Comparison of ENCODE assay signal across 5 cellular contexts in genomic region chr3:38059597-38059996, GRCh38. TPM values are rescaled to one million over a fixed set of nuclear protein-coding genes. Genes with fewer than 3 reads are reported as not detected.
"Had no signal": no experiment of that assay in that cellular context is flagged by ENCODE, and none has a peak within 500 bp of the region (broad histone marks: within the 10 kb centered on the region; RNA-seq: fewer than 3 reads in every experiment).

No MANE protein-coding gene starts in this region.

- H3K27ac Mint-ChIP-seq: GM23338 had no signal

- H2AFZ ChIP-seq: GM23338 had no signal

- H3K4me2 ChIP-seq: GM23338 had no signal

- H3K4me1 Mint-ChIP-seq: GM23338, H9 had no signal

- H3K4me3 ChIP-seq: GM23338 had no signal

- DNase-seq: H9, HCEC 1CT, IMR-90, KBM-7 had no signal

- H3K4me3 Mint-ChIP-seq: GM23338, H9 had no signal

RNA-seq across cellular contexts. Expression of gene DLEC1, which starts 20.6 kb away (rescaled TPM):
- total RNA-seq: IMR-90 had no signal
